Comparison of ENCODE assay signal across 5 cellular contexts in the genomic region with DNA sequence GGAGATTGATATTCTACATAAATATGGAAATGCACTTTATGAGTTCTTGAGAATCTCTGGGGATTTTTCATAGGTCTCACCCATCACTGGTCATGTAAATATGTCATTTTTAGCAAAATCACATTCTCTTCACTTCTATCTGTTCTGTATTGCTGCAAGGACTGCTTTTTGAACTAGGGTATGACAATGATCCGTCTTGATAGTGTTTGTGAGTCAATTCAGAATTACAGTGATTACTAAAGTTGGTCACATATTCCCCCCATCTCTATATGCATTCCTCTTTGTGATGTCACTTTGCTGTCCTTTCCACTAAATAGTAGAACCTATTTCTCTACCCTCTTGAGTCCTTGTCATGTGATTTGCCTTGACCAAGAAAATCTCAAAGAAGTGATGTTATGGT.
A peak's percentile ranks its signal among the peaks of the same experiment; 100 is the strongest.
DNase-seq lines count a peak whose midpoint lies in the region; ATAC-seq lines count a peak whose summit lies in the region.
"Not testable (repeated sequence)": the region's sequence is repeated elsewhere in the genome, so short reads cannot be mapped to it uniquely, and the experiment has no call there.

No MANE protein-coding gene starts in this region.

- H3K4me3 Mint-ChIP-seq in activated CD4-positive, alpha-beta T cell treated with anti-CD3 and anti-CD28 coated beads for 36 hours; stimulated activated effector memory CD8-positive, alpha-beta T cell treated with anti-CD3 and anti-CD28 coated beads, Interleukin-12 subunit alpha, Interleukin-12 subunit beta, amount 100 ng/mL, for 72 hours; stimulated activated naive B cell treated with anti-CD40 and anti-IgM and Interleukin-4, amounts not matched to agents 10 μg/mL and 1 μg/mL and 100 μg/mL, for 72 hours: not testable (repeated sequence)
- peak overlapping the region in 1 of 2 donors; percentile 4 for H3K4me3 Mint-ChIP-seq in activated T-cell treated with anti-CD3 and anti-CD28 coated beads, Interleukin-2, amount 50 U/mL, for 72 hours

- not testable (repeated sequence) for H3K27ac Mint-ChIP-seq in activated CD4-positive, alpha-beta T cell treated with anti-CD3 and anti-CD28 coated beads for 36 hours; activated T-cell treated with anti-CD3 and anti-CD28 coated beads, Interleukin-2, amount 50 U/mL, for 72 hours; activated naive CD4-positive, alpha-beta T cell treated with anti-CD3 and anti-CD28 coated beads, Interleukin-2, amount 50 U/mL, for 72 hours; stimulated activated effector memory CD8-positive, alpha-beta T cell treated with anti-CD3 and anti-CD28 coated beads, Interleukin-12 subunit alpha, Interleukin-12 subunit beta, amount 100 ng/mL, for 72 hours; stimulated activated naive B cell treated with anti-CD40 and anti-IgM and Interleukin-4, amounts not matched to agents 10 μg/mL and 1 μg/mL and 100 μg/mL, for 72 hours

- H3K4me1 Mint-ChIP-seq in activated CD4-positive, alpha-beta T cell treated with anti-CD3 and anti-CD28 coated beads for 36 hours; activated T-cell treated with anti-CD3 and anti-CD28 coated beads, Interleukin-2, amount 50 U/mL, for 72 hours (ENCODE audit: low read depth); stimulated activated effector memory CD8-positive, alpha-beta T cell treated with anti-CD3 and anti-CD28 coated beads, Interleukin-12 subunit alpha, Interleukin-12 subunit beta, amount 100 ng/mL, for 72 hours; stimulated activated naive B cell treated with anti-CD40 and anti-IgM and Interleukin-4, amounts not matched to agents 10 μg/mL and 1 μg/mL and 100 μg/mL, for 72 hours: not testable (repeated sequence)

- ATAC-seq in activated CD4-positive, alpha-beta T cell treated with anti-CD3 and anti-CD28 coated beads for 36 hours = peak; percentile 91
- ATAC-seq in activated T-cell treated with anti-CD3 and anti-CD28 coated beads, Interleukin-2, amount 50 U/mL, for 72 hours (replicated peaks in 1 of 2) = peak; percentile 92 to 95
- ATAC-seq in activated naive CD4-positive, alpha-beta T cell treated with anti-CD3 and anti-CD28 coated beads, Interleukin-2, amount 50 U/mL, for 72 hours = peak; percentile 60 to 95
- peak; percentile 90 for ATAC-seq in stimulated activated effector memory CD8-positive, alpha-beta T cell treated with anti-CD3 and anti-CD28 coated beads, Interleukin-12 subunit alpha, Interleukin-12 subunit beta, amount 100 ng/mL, for 72 hours
- peak; percentile 88 to 89 for ATAC-seq in stimulated activated naive B cell treated with anti-CD40 and anti-IgM and Interleukin-4, amounts not matched to agents 10 μg/mL and 1 μg/mL and 100 μg/mL, for 72 hours (replicated peaks)

- POLR2A ChIA-PET in activated CD4-positive, alpha-beta T cell treated with anti-CD3 and anti-CD28 coated beads for 36 hours (lab: Charles Lee) = not testable (repeated sequence)

- intact Hi-C loops in activated CD4-positive, alpha-beta T cell treated with anti-CD3 and anti-CD28 coated beads for 36 hours (cut with DNase I, micrococcal nuclease) = not testable (repeated sequence)

- H3K27me3 Mint-ChIP-seq in activated CD4-positive, alpha-beta T cell treated with anti-CD3 and anti-CD28 coated beads for 36 hours; activated T-cell treated with anti-CD3 and anti-CD28 coated beads, Interleukin-2, amount 50 U/mL, for 72 hours (ENCODE audit: low read depth); stimulated activated naive B cell treated with anti-CD40 and anti-IgM and Interleukin-4, amounts not matched to agents 10 μg/mL and 1 μg/mL and 100 μg/mL, for 72 hours: not testable (repeated sequence)

- not testable (repeated sequence) for H3K36me3 Mint-ChIP-seq in activated CD4-positive, alpha-beta T cell treated with anti-CD3 and anti-CD28 coated beads for 36 hours (ENCODE audit: low read depth); activated T-cell treated with anti-CD3 and anti-CD28 coated beads, Interleukin-2, amount 50 U/mL, for 72 hours (ENCODE audit: insufficient read depth in 2 of 2); activated naive CD4-positive, alpha-beta T cell treated with anti-CD3 and anti-CD28 coated beads, Interleukin-2, amount 50 U/mL, for 72 hours; stimulated activated effector memory CD8-positive, alpha-beta T cell treated with anti-CD3 and anti-CD28 coated beads, Interleukin-12 subunit alpha, Interleukin-12 subunit beta, amount 100 ng/mL, for 72 hours; stimulated activated naive B cell treated with anti-CD40 and anti-IgM and Interleukin-4, amounts not matched to agents 10 μg/mL and 1 μg/mL and 100 μg/mL, for 72 hours

- not testable (repeated sequence) for H3K9me3 Mint-ChIP-seq in activated CD4-positive, alpha-beta T cell treated with anti-CD3 and anti-CD28 coated beads for 36 hours (ENCODE audit: low read depth); activated T-cell treated with anti-CD3 and anti-CD28 coated beads, Interleukin-2, amount 50 U/mL, for 72 hours; activated naive CD4-positive, alpha-beta T cell treated with anti-CD3 and anti-CD28 coated beads, Interleukin-2, amount 50 U/mL, for 72 hours; stimulated activated effector memory CD8-positive, alpha-beta T cell treated with anti-CD3 and anti-CD28 coated beads, Interleukin-12 subunit alpha, Interleukin-12 subunit beta, amount 100 ng/mL, for 72 hours; stimulated activated naive B cell treated with anti-CD40 and anti-IgM and Interleukin-4, amounts not matched to agents 10 μg/mL and 1 μg/mL and 100 μg/mL, for 72 hours

- CTCF ChIA-PET in activated CD4-positive, alpha-beta T cell treated with anti-CD3 and anti-CD28 coated beads for 36 hours (lab: Charles Lee) = not testable (repeated sequence)

- DNase-seq in activated CD4-positive, alpha-beta T cell treated with anti-CD3 and anti-CD28 coated beads for 36 hours; activated T-cell treated with anti-CD3 and anti-CD28 coated beads, Interleukin-2, amount 50 U/mL, for 72 hours; activated naive CD4-positive, alpha-beta T cell treated with anti-CD3 and anti-CD28 coated beads, Interleukin-2, amount 50 U/mL, for 72 hours (ENCODE audit: low spot score in 2 of 2); stimulated activated effector memory CD8-positive, alpha-beta T cell treated with anti-CD3 and anti-CD28 coated beads, Interleukin-12 subunit alpha, Interleukin-12 subunit beta, amount 100 ng/mL, for 72 hours (ENCODE audit: low spot score in 2 of 2); stimulated activated naive B cell treated with anti-CD40 and anti-IgM and Interleukin-4, amounts not matched to agents 10 μg/mL and 1 μg/mL and 100 μg/mL, for 72 hours: not testable (repeated sequence)
